Comparison of ENCODE assay signal across 16 cellular contexts in genomic region chr3:114206342-114206741, GRCh38. TPM values are rescaled to one million over a fixed set of nuclear protein-coding genes. Genes with fewer than 3 reads are reported as not detected.
DNase-seq lines count a peak whose midpoint lies in the region; ATAC-seq and TF ChIP-seq lines count a peak whose summit lies in the region.
"Had no signal": no experiment of that assay in that cellular context is flagged by ENCODE, and none has a peak within 500 bp of the region (broad histone marks: within the 10 kb centered on the region; RNA-seq: fewer than 3 reads in every experiment).

No MANE protein-coding gene starts in this region.

- CTCF ChIA-PET in activated CD4-positive, alpha-beta T cell treated with anti-CD3 and anti-CD28 coated beads for 36 hours (lab: Charles Lee) = no interaction called here
- CTCF ChIA-PET in activated CD8-positive, alpha-beta T cell treated with anti-CD3 and anti-CD28 coated beads for 36 hours (lab: Charles Lee) = interaction anchor here (0.6 kb wide), 1 partner anchor 472 kb away, joined by 3 read pairs; no protein-coding TSS in a partner anchor
- CTCF ChIA-PET in activated CD8-positive, alpha-beta T cell treated with anti-CD3 and anti-CD28 coated beads, Interleukin-2, amount 10 ng/mL, durations not matched to agents 7 days and 5 days (lab: Charles Lee) = interaction anchor here (1.7 to 2.0 kb wide), 2 partner anchors 48 to 52 kb away, joined by 7 read pairs; no protein-coding TSS in a partner anchor

- H3K4me3 Mint-ChIP-seq in activated CD4-positive, alpha-beta T cell treated with anti-CD3 and anti-CD28 coated beads for 36 hours = no peak overlapping the region
- no peak overlapping the region for H3K4me3 Mint-ChIP-seq in activated CD8-positive, alpha-beta T cell treated with anti-CD3 and anti-CD28 coated beads for 36 hours
- no peak overlapping the region for H3K4me3 Mint-ChIP-seq in activated CD8-positive, alpha-beta T cell treated with anti-CD3 and anti-CD28 coated beads, Interleukin-2, amount 10 ng/mL, durations not matched to agents 7 days and 5 days
- H3K4me3 Mint-ChIP-seq in stimulated activated naive CD8-positive, alpha-beta T cell treated with anti-CD3 and anti-CD28 coated beads, Interleukin-15, amount 100 ng/mL, for 72 hours = no peak overlapping the region
- H3K4me3 Mint-ChIP-seq: B cell; CD4-positive, alpha-beta T cell; CD8-positive, alpha-beta T cell had no signal

- no peak for TF ChIP-seq CTCF in activated CD8-positive, alpha-beta T cell treated with anti-CD3 and anti-CD28 coated beads for 36 hours (IDR thresholded peaks at IDR 0.05)

- no peak overlapping the region for H3K27ac Mint-ChIP-seq in activated CD4-positive, alpha-beta T cell treated with anti-CD3 and anti-CD28 coated beads for 36 hours
- H3K27ac Mint-ChIP-seq in activated CD8-positive, alpha-beta T cell treated with anti-CD3 and anti-CD28 coated beads for 36 hours = peak overlapping the region; percentile 23
- no peak overlapping the region for H3K27ac Mint-ChIP-seq in activated CD8-positive, alpha-beta T cell treated with anti-CD3 and anti-CD28 coated beads, Interleukin-2, amount 10 ng/mL, durations not matched to agents 7 days and 5 days
- H3K27ac Mint-ChIP-seq in stimulated activated naive CD8-positive, alpha-beta T cell treated with anti-CD3 and anti-CD28 coated beads, Interleukin-15, amount 100 ng/mL, for 72 hours = no peak overlapping the region
- H3K27ac Mint-ChIP-seq: B cell; CD4-positive, alpha-beta T cell; CD8-positive, alpha-beta T cell had no signal

- H3K27me3 Mint-ChIP-seq in activated CD4-positive, alpha-beta T cell treated with anti-CD3 and anti-CD28 coated beads for 36 hours = no peaks in the 10 kb centered on the region
- H3K27me3 Mint-ChIP-seq in activated CD8-positive, alpha-beta T cell treated with anti-CD3 and anti-CD28 coated beads for 36 hours = no peaks in the 10 kb centered on the region
- H3K27me3 Mint-ChIP-seq in activated CD8-positive, alpha-beta T cell treated with anti-CD3 and anti-CD28 coated beads, Interleukin-2, amount 10 ng/mL, durations not matched to agents 7 days and 5 days (ENCODE audit: low read depth) = no peaks in the 10 kb centered on the region
- H3K27me3 Mint-ChIP-seq in stimulated activated naive CD8-positive, alpha-beta T cell treated with anti-CD3 and anti-CD28 coated beads, Interleukin-15, amount 100 ng/mL, for 72 hours = no peaks in the 10 kb centered on the region
- H3K27me3 Mint-ChIP-seq: B cell; CD4-positive, alpha-beta T cell had no signal

- peak; percentile 6 for ATAC-seq in activated CD4-positive, alpha-beta T cell treated with anti-CD3 and anti-CD28 coated beads for 36 hours
- ATAC-seq in activated CD8-positive, alpha-beta T cell treated with anti-CD3 and anti-CD28 coated beads for 36 hours = peak; percentile 20
- ATAC-seq in activated CD8-positive, alpha-beta T cell treated with anti-CD3 and anti-CD28 coated beads, Interleukin-2, amount 10 ng/mL, durations not matched to agents 7 days and 5 days = no peak
- ATAC-seq in stimulated activated naive CD8-positive, alpha-beta T cell treated with anti-CD3 and anti-CD28 coated beads, Interleukin-15, Interleukin-2, amounts not matched to agents 100 U/mL and 50 U/mL, for 24 hours = peak; percentile 74
- no peak for ATAC-seq in stimulated activated naive CD8-positive, alpha-beta T cell treated with anti-CD3 and anti-CD28 coated beads, Interleukin-15, amount 100 ng/mL, for 72 hours
- ATAC-seq: A549; CD8-positive, alpha-beta T cell had no signal

- H3K9me3 Mint-ChIP-seq in activated CD4-positive, alpha-beta T cell treated with anti-CD3 and anti-CD28 coated beads for 36 hours (ENCODE audit: low read depth) = peaks cover 2% of the 10 kb centered on the region
- peaks cover 5% of the 10 kb centered on the region for H3K9me3 Mint-ChIP-seq in activated CD8-positive, alpha-beta T cell treated with anti-CD3 and anti-CD28 coated beads for 36 hours
- H3K9me3 Mint-ChIP-seq in activated CD8-positive, alpha-beta T cell treated with anti-CD3 and anti-CD28 coated beads, Interleukin-2, amount 10 ng/mL, durations not matched to agents 7 days and 5 days (ENCODE audit: insufficient read depth) = no peaks in the 10 kb centered on the region
- no peaks in the 10 kb centered on the region for H3K9me3 Mint-ChIP-seq in stimulated activated naive CD8-positive, alpha-beta T cell treated with anti-CD3 and anti-CD28 coated beads, Interleukin-15, amount 100 ng/mL, for 72 hours
- H3K9me3 Mint-ChIP-seq: CD4-positive, alpha-beta T cell; CD8-positive, alpha-beta T cell had no signal

- intact Hi-C loops in activated CD4-positive, alpha-beta T cell treated with anti-CD3 and anti-CD28 coated beads for 36 hours (cut with DNase I, micrococcal nuclease) = no loop called here
- intact Hi-C loops in activated CD8-positive, alpha-beta T cell treated with anti-CD3 and anti-CD28 coated beads for 36 hours (cut with micrococcal nuclease) = no loop called here

- DNase-seq in activated CD4-positive, alpha-beta T cell treated with anti-CD3 and anti-CD28 coated beads for 36 hours = no peak
- no peak for DNase-seq in activated CD4-positive, alpha-beta T cell treated with anti-CD3 and anti-CD28 coated beads for 48 hours
- DNase-seq in activated CD8-positive, alpha-beta T cell treated with anti-CD3 and anti-CD28 coated beads for 36 hours = no peak
- DNase-seq in activated CD8-positive, alpha-beta T cell treated with anti-CD3 and anti-CD28 coated beads, Interleukin-2, amount 10 ng/mL, durations not matched to agents 7 days and 5 days = no peak
- DNase-seq in stimulated activated naive CD8-positive, alpha-beta T cell treated with anti-CD3 and anti-CD28 coated beads, Interleukin-15, Interleukin-2, amounts not matched to agents 100 U/mL and 50 U/mL, for 24 hours = no peak
- DNase-seq in stimulated activated naive CD8-positive, alpha-beta T cell treated with anti-CD3 and anti-CD28 coated beads, Interleukin-15, amount 100 ng/mL, for 72 hours = no peak
- DNase-seq: AML-193; Caco-2; Calu3; CD4-positive, alpha-beta T cell; CD8-positive, alpha-beta T cell; DMS79 treated with DMSO at 0.1 percent for 48 hours; GF-D8 had no signal

- POLR2A ChIA-PET in activated CD4-positive, alpha-beta T cell treated with anti-CD3 and anti-CD28 coated beads for 36 hours (lab: Charles Lee) = no interaction called here
- POLR2A ChIA-PET in activated CD8-positive, alpha-beta T cell treated with anti-CD3 and anti-CD28 coated beads for 36 hours (lab: Charles Lee) = no interaction called here
- POLR2A ChIA-PET in activated CD8-positive, alpha-beta T cell treated with anti-CD3 and anti-CD28 coated beads, Interleukin-2, amount 10 ng/mL, durations not matched to agents 7 days and 5 days (lab: Charles Lee) = no interaction called here

- H3K36me3 Mint-ChIP-seq in activated CD4-positive, alpha-beta T cell treated with anti-CD3 and anti-CD28 coated beads for 36 hours (ENCODE audit: low read depth) = no peaks in the 10 kb centered on the region
- H3K36me3 Mint-ChIP-seq in activated CD8-positive, alpha-beta T cell treated with anti-CD3 and anti-CD28 coated beads for 36 hours (ENCODE audit: low read depth) = peaks cover 3% of the 10 kb centered on the region
- peaks cover 5% of the 10 kb centered on the region for H3K36me3 Mint-ChIP-seq in activated CD8-positive, alpha-beta T cell treated with anti-CD3 and anti-CD28 coated beads, Interleukin-2, amount 10 ng/mL, durations not matched to agents 7 days and 5 days (ENCODE audit: low read depth)
- H3K36me3 Mint-ChIP-seq: CD8-positive, alpha-beta T cell had no signal

- H3K4me1 Mint-ChIP-seq in activated CD4-positive, alpha-beta T cell treated with anti-CD3 and anti-CD28 coated beads for 36 hours = peaks cover 9% of the 10 kb centered on the region
- H3K4me1 Mint-ChIP-seq in activated CD8-positive, alpha-beta T cell treated with anti-CD3 and anti-CD28 coated beads for 36 hours (ENCODE audit: low read depth) = peaks cover 18% of the 10 kb centered on the region
- H3K4me1 Mint-ChIP-seq in activated CD8-positive, alpha-beta T cell treated with anti-CD3 and anti-CD28 coated beads, Interleukin-2, amount 10 ng/mL, durations not matched to agents 7 days and 5 days (ENCODE audit: low read depth) = peaks cover 1% of the 10 kb centered on the region
- peaks cover 27% of the 10 kb centered on the region for H3K4me1 Mint-ChIP-seq in stimulated activated naive CD8-positive, alpha-beta T cell treated with anti-CD3 and anti-CD28 coated beads, Interleukin-15, amount 100 ng/mL, for 72 hours

RNA-seq across cellular contexts. Expression of gene DRD3, which starts 27.5 kb away (rescaled TPM):
- not detected for total RNA-seq in activated CD4-positive, alpha-beta T cell treated with anti-CD3 and anti-CD28 coated beads for 36 hours
- total RNA-seq in activated CD8-positive, alpha-beta T cell treated with anti-CD3 and anti-CD28 coated beads for 36 hours = not detected
- total RNA-seq in activated CD8-positive, alpha-beta T cell treated with anti-CD3 and anti-CD28 coated beads, Interleukin-2, amount 10 ng/mL, durations not matched to agents 7 days and 5 days = not detected
- total RNA-seq: A172; B cell; Caco-2; Calu3; CD4-positive, alpha-beta T cell; CD8-positive, alpha-beta T cell had no signal

RNA-seq across cellular contexts. Expression of gene ZNF80, which starts 31.0 kb away (rescaled TPM):
- under 1 TPM; 0.23 to 0.27 TPM for total RNA-seq in activated CD4-positive, alpha-beta T cell treated with anti-CD3 and anti-CD28 coated beads for 36 hours
- 1 to 10 TPM; 1.8 to 2.3 TPM for total RNA-seq in activated CD8-positive, alpha-beta T cell treated with anti-CD3 and anti-CD28 coated beads for 36 hours
- total RNA-seq in activated CD8-positive, alpha-beta T cell treated with anti-CD3 and anti-CD28 coated beads, Interleukin-2, amount 10 ng/mL, durations not matched to agents 7 days and 5 days = under 1 TPM; 0.71 to 0.89 TPM
- total RNA-seq: A172, Caco-2, Calu3 had no signal

Comparison
In these comparisons a context has a peak if more than half of its experiments do, and no peak if none do; other contexts are left out.
1. ATAC-seq: peak in activated CD4-positive, alpha-beta T cell treated with anti-CD3 and anti-CD28 coated beads for 36 hours (single experiment), activated CD8-positive, alpha-beta T cell treated with anti-CD3 and anti-CD28 coated beads for 36 hours (single experiment) and stimulated activated naive CD8-positive, alpha-beta T cell treated with anti-CD3 and anti-CD28 coated beads, Interleukin-15, Interleukin-2, amounts not matched to agents 100 U/mL and 50 U/mL, for 24 hours (single experiment); none in activated CD8-positive, alpha-beta T cell treated with anti-CD3 and anti-CD28 coated beads, Interleukin-2, amount 10 ng/mL, durations not matched to agents 7 days and 5 days (single experiment) and stimulated activated naive CD8-positive, alpha-beta T cell treated with anti-CD3 and anti-CD28 coated beads, Interleukin-15, amount 100 ng/mL, for 72 hours (single experiment).